Comparison of ENCODE assay signal across 9 cellular contexts in the genomic region with DNA sequence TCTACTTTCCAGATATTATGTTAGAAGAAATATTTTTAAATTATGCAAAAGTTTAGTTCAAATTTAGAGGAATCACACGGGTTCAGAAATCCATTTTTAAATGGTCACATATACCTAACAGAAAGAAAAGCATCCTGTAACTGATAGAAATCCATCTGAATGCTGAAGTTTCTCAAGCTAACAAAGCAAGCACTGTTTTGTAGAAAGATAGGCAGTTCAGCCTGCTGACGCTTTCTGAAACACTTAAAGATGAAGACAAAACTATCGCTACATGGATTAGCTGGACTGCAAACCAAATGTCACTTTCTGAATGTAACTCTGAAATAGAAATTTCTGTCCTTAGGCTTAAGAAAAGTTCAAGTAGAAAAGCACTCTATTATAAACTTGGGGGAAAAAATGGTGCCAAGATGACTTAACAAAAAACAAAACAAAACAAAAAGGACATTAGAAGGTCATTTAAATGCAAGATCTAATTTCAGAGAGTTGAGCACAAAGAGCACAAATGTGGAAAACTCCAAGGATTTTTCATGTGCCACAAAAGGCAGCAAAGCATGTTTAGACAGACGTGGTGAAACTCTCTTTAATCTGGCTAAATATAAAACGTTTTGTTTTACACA. TPM values are rescaled to one million over a fixed set of nuclear protein-coding genes. Genes with fewer than 3 reads are reported as not detected.
A peak's percentile ranks its signal among the peaks of the same experiment; 100 is the strongest.
DNase-seq lines count a peak whose midpoint lies in the region; ATAC-seq and TF ChIP-seq lines count a peak whose summit lies in the region.
"Had no signal": no experiment of that assay in that cellular context is flagged by ENCODE, and none has a peak within 500 bp of the region (broad histone marks: within the 10 kb centered on the region; RNA-seq: fewer than 3 reads in every experiment).

No MANE protein-coding gene starts in this region.

- peak overlapping the region; percentile 82 to 84 for H3K9ac ChIP-seq in mucosa of rectum (ENCODE audit: low read depth in 1 of 2, low read length in 2 of 2)

- H3K36me3 Mint-ChIP-seq in CD14-positive monocyte, result peaks cover 0 to 4% of the 10 kb centered on the region in 2 donors

- H3K9me3 Mint-ChIP-seq in CD14-positive monocyte, result peaks cover 0 to 13% (median 3%) of the 10 kb centered on the region in 7 donors

- H3K27me3 ChIP-seq in left ventricle myocardium inferior (ENCODE audit: low read depth), result no peaks in the 10 kb centered on the region
- no peaks in the 10 kb centered on the region for H3K27me3 ChIP-seq in mucosa of rectum (ENCODE audit: control insufficient read depth in 2 of 2, insufficient read depth in 2 of 2, low read length in 2 of 2)
- no peaks in the 10 kb centered on the region for H3K27me3 ChIP-seq in aorta (ENCODE audit: control insufficient read depth in 1 of 2, insufficient read depth in 2 of 2, low read length in 1 of 2)

- peaks cover 82% of the 10 kb centered on the region for H3K4me1 ChIP-seq in left ventricle myocardium inferior
- H3K4me1 ChIP-seq in mucosa of rectum (ENCODE audit: control insufficient read depth in 2 of 2, insufficient read depth in 2 of 2, low read length in 2 of 2), result peaks cover 9 to 28% of the 10 kb centered on the region in 2 donors
- H3K4me1 ChIP-seq in aorta (ENCODE audit: control insufficient read depth in 1 of 2, insufficient read depth in 2 of 2, low read length in 2 of 2), result peaks cover 3 to 5% of the 10 kb centered on the region in 2 donors

- intact Hi-C loops in left ventricle myocardium inferior (cut with micrococcal nuclease), result no loop called here
- intact Hi-C loops in Right ventricle myocardium superior (cut with DNase I), result loop anchor here (10.0 kb wide), 1 partner anchor 85 kb away; no protein-coding TSS in a partner anchor
- intact Hi-C loops in aorta (cut with DNase I), result loop anchor here (5.0 to 10.0 kb wide), 2 partner anchors 32 to 85 kb away; no protein-coding TSS in a partner anchor
- intact Hi-C loops in CD14-positive monocyte (cut with micrococcal nuclease), result no loop called here

- H3K4me1 Mint-ChIP-seq in CD14-positive monocyte, result peaks cover 20% of the 10 kb centered on the region

- H3K9me3 ChIP-seq in left ventricle myocardium inferior (replicated peaks), result no peaks in the 10 kb centered on the region
- no peaks in the 10 kb centered on the region for H3K9me3 ChIP-seq in mucosa of rectum (ENCODE audit: control insufficient read depth in 2 of 2, low read length in 2 of 2)
- H3K9me3 ChIP-seq in aorta (ENCODE audit: control insufficient read depth, low read length), result no peaks in the 10 kb centered on the region

- H3K27me3 Mint-ChIP-seq in CD14-positive monocyte (ENCODE audit: low read depth in 3 of 3), result peaks cover 50 to 61% (median 53%) of the 10 kb centered on the region in 3 donors

- H3K4me3 ChIP-seq in left ventricle myocardium inferior, result peak overlapping the region; percentile 88
- H3K4me3 ChIP-seq in choroid plexus epithelial cell (ENCODE audit: low read depth, low read length), result peak overlapping the region; percentile 84
- H3K4me3 ChIP-seq in mucosa of rectum (ENCODE audit: low read length in 2 of 2), result peak overlapping the region; percentile 77 to 97
- peak overlapping the region; percentile 77 to 86 for H3K4me3 ChIP-seq in aorta (ENCODE audit: low read length in 2 of 2)

- H3K36me3 ChIP-seq in left ventricle myocardium inferior, result no peaks in the 10 kb centered on the region
- H3K36me3 ChIP-seq in mucosa of rectum (ENCODE audit: control insufficient read depth in 2 of 2, insufficient read depth in 2 of 2, low read length in 2 of 2), result no peaks in the 10 kb centered on the region
- no peaks in the 10 kb centered on the region for H3K36me3 ChIP-seq in aorta (ENCODE audit: control insufficient read depth in 1 of 2, insufficient read depth in 2 of 2, low read length in 1 of 2)

- H3K4me3 Mint-ChIP-seq in CD14-positive monocyte, result peak overlapping the region in 1 of 2 donors; percentile 84

- no peak overlapping the region for H3K27ac Mint-ChIP-seq in CD14-positive monocyte

- 0 to 2% methylated on average over 5 of the region's 5 CpGs for WGBS in aorta, 2 donors

- TF ChIP-seq CTCF in left ventricle myocardium inferior (IDR thresholded peaks at IDR 0.05; ENCODE audit: borderline replicate concordance) (no peak), choroid plexus epithelial cell (conservative IDR thresholded peaks at IDR 0.05; ENCODE audit: low read depth, low read length) (no peak), CD14-positive monocyte (IDR thresholded peaks at IDR 0.05) (no peak)

- DNase-seq in left ventricle myocardium inferior (no peak), Right ventricle myocardium superior (no peak), choroid plexus epithelial cell (ENCODE audit: low read depth) (no peak), aorta (no peak), CD14-positive monocyte (ENCODE audit: low spot score) (no peak), SHP77 treated with DMSO at 0.1 percent for 48 hours (lab: John Stamatoyannopoulos, UW) (no peak)
- no peak for DNase-seq in activated CD4-positive, CD25-positive, alpha-beta regulatory T cell (lab: John Stamatoyannopoulos, UW)
- DNase-seq: activated effector memory CD4-positive, alpha-beta T cell treated with Interleukin-2 at 50 U/mL for 16 hours had no signal

- ATAC-seq in Right ventricle myocardium superior (ENCODE audit: poor library complexity), result no peak
- ATAC-seq in aorta (ENCODE audit: low FRiP score), result no peak

- H3K27ac ChIP-seq in left ventricle myocardium inferior (replicated peaks), result peak overlapping the region; percentile 98
- H3K27ac ChIP-seq in mucosa of rectum (ENCODE audit: low read depth in 2 of 2, low read length in 2 of 2), result peak overlapping the region; percentile 94 to 95
- H3K27ac ChIP-seq in aorta (ENCODE audit: low read depth in 1 of 2, low read length in 2 of 2), result peak overlapping the region; percentile 93 to 99

RNA-seq across cellular contexts. Expression of a gene that starts 1.3 kb away (rescaled TPM):
- 21.1 TPM for total RNA-seq in left ventricle myocardium inferior
- 16.9 TPM for total RNA-seq in Right ventricle myocardium superior
- total RNA-seq in aorta, result 100 to 1,000 TPM; 109 to 147 TPM
- 10 to 100 TPM; 15.4 to 30.8 TPM for polyA plus RNA-seq in aorta
- not detected for polyA plus RNA-seq in CD14-positive monocyte

Comparison
In these comparisons a context has a peak if more than half of its experiments do, and no peak if none do; other contexts are left out.
1. intact Hi-C loops: an anchor here in Right ventricle myocardium superior (10.0 kb wide) and aorta (5.0 to 10.0 kb wide); none called in left ventricle myocardium inferior and CD14-positive monocyte.